Comparison of ENCODE assay signal across 8 cellular contexts in genomic region chr15:85543741-85544155, GRCh38.
DNase-seq lines count a peak whose midpoint lies in the region; ATAC-seq, FAIRE-seq and TF ChIP-seq lines count a peak whose summit lies in the region.

No MANE protein-coding gene starts in this region.

- H3K9me3 ChIP-seq in ascending aorta (no peaks in the 10 kb centered on the region), lower lobe of right lung (no peaks in the 10 kb centered on the region), upper lobe of left lung (no peaks in the 10 kb centered on the region), Caco-2 (no peaks in the 10 kb centered on the region)

- CTCF ChIA-PET in Caco-2 (lab: Charles Lee) = interaction anchor here (0.7 kb wide), 1 partner anchor 46 kb away, joined by 3 read pairs; no protein-coding TSS in a partner anchor

- peak in 2 of 4 donors; percentile 6 to 34 for TF ChIP-seq EP300 in upper lobe of left lung (IDR thresholded peaks at IDR 0.05)

- peaks cover 26% of the 10 kb centered on the region for H3K4me1 Mint-ChIP-seq in Caco-2 (ENCODE audit: low read depth, unreplicated experiment)

- TF ChIP-seq CTCF in ascending aorta (IDR thresholded peaks at IDR 0.05) = peak in 1 of 3 experiments; percentile 14
- peak; percentile 32 for TF ChIP-seq CTCF in lower lobe of right lung (IDR thresholded peaks at IDR 0.05)
- TF ChIP-seq CTCF in upper lobe of left lung (IDR thresholded peaks at IDR 0.05) = peak; percentile 29 to 65 (median 38)
- no peak for TF ChIP-seq CTCF in Caco-2 (IDR thresholded peaks at IDR 0.05; ENCODE audit: insufficient read depth in 1 of 2, low read depth in 1 of 2, low read length in 1 of 2, severe bottlenecking in 1 of 2, unreplicated experiment in 1 of 2)

- H3K27me3 Mint-ChIP-seq in Caco-2 (ENCODE audit: insufficient read depth, unreplicated experiment) = no peaks in the 10 kb centered on the region

- 9 to 14% methylated on average over 15 of the region's 15 CpGs for whole genome bisulfite sequencing in upper lobe of left lung, 2 donors

- H3K27ac ChIP-seq in ascending aorta = no peak overlapping the region
- H3K27ac ChIP-seq in lower lobe of right lung = peak overlapping the region; percentile 78
- peak overlapping the region; percentile 76 to 87 (median 84) for H3K27ac ChIP-seq in upper lobe of left lung

- H3K36me3 ChIP-seq in ascending aorta = no peaks in the 10 kb centered on the region
- no peaks in the 10 kb centered on the region for H3K36me3 ChIP-seq in lower lobe of right lung
- H3K36me3 ChIP-seq in upper lobe of left lung = no peaks in the 10 kb centered on the region
- peaks cover 1% of the 10 kb centered on the region; the same call in 1 of the 2 replicates for H3K36me3 ChIP-seq in Caco-2 (ENCODE audit: control insufficient read depth, insufficient read depth, low read length)

- no peak for DNase-seq in GM19239 (ENCODE audit: insufficient read length, low spot score)
- DNase-seq in NCI-H748 (lab: John Stamatoyannopoulos, UW; ENCODE audit: unreplicated experiment) = peak; percentile 95
- DNase-seq in ascending aorta (ENCODE audit: low spot score in 2 of 2) = peak; percentile 41 to 80
- DNase-seq in lower lobe of right lung = peak; percentile 90
- DNase-seq in upper lobe of left lung = peak; percentile 34 to 97
- no peak for DNase-seq in GDM1 (lab: John Stamatoyannopoulos, UW)
- no peak for DNase-seq in Caco-2
- no peak for DNase-seq in EL

- peak; percentile 77 to 90 for ATAC-seq in lower lobe of right lung
- ATAC-seq in upper lobe of left lung (ENCODE audit: low FRiP score in 2 of 2) = peak; percentile 76 to 91

- H3K27me3 ChIP-seq in ascending aorta = no peaks in the 10 kb centered on the region
- no peaks in the 10 kb centered on the region for H3K27me3 ChIP-seq in lower lobe of right lung (ENCODE audit: low read depth)
- H3K27me3 ChIP-seq in upper lobe of left lung = no peaks in the 10 kb centered on the region
- H3K27me3 ChIP-seq in Caco-2 (replicated peaks; ENCODE audit: control insufficient read depth, insufficient read depth, low read length) = no peaks in the 10 kb centered on the region

- BruUV-seq in Caco-2 (replicated peaks; lab: Mats Ljungman, UMichigan) = no TSS peak

- H3K27ac Mint-ChIP-seq in Caco-2 (ENCODE audit: unreplicated experiment) = no peak overlapping the region

- FAIRE-seq in GM19239 (lab: Jason Lieb, UNC) = peak; percentile 61

- H3K36me3 Mint-ChIP-seq in Caco-2 (ENCODE audit: insufficient read depth, unreplicated experiment) = peaks cover 18% of the 10 kb centered on the region

- peak in 3 of 4 donors; percentile 34 to 93 (median 65) for TF ChIP-seq POLR2A in upper lobe of left lung (IDR thresholded peaks at IDR 0.05)

- H3K4me3 ChIP-seq in ascending aorta (no peak overlapping the region), lower lobe of right lung (peak overlapping the region; percentile 43), upper lobe of left lung (peak overlapping the region in 3 of 4 donors; percentile 35 to 42 (median 42)), Caco-2 (ENCODE audit: low read depth, low read length) (no peak overlapping the region)

- intact Hi-C loops in ascending aorta (cut with DNase I) = no loop called here
- intact Hi-C loops in lower lobe of right lung (cut with DNase I) = no loop called here
- intact Hi-C loops in Caco-2 (cut with micrococcal nuclease; ENCODE audit: unreplicated experiment) = no loop called here

- no peak overlapping the region for H3K4me3 Mint-ChIP-seq in Caco-2 (ENCODE audit: unreplicated experiment)

- no peaks in the 10 kb centered on the region for H3K9me3 Mint-ChIP-seq in Caco-2 (ENCODE audit: unreplicated experiment)

- H3K4me1 ChIP-seq in ascending aorta = peaks cover 0 to 12% of the 10 kb centered on the region in 2 donors
- peaks cover 81% of the 10 kb centered on the region for H3K4me1 ChIP-seq in lower lobe of right lung
- H3K4me1 ChIP-seq in upper lobe of left lung = peaks cover 51 to 58% (median 55%) of the 10 kb centered on the region in 4 donors
- H3K4me1 ChIP-seq in Caco-2 = no peaks in the 10 kb centered on the region; the same call in none of the 2 replicates

- POLR2A ChIA-PET in Caco-2 (lab: Charles Lee) = no interaction called here

Comparison
In these comparisons a context has a peak if more than half of its experiments do, and no peak if none do; other contexts are left out.
1. DNase-seq: peak in NCI-H748 (single experiment), ascending aorta (2 of 2), lower lobe of right lung (single experiment) and upper lobe of left lung (2 of 2); none in GM19239 (single experiment), GDM1 (single experiment), Caco-2 (0 of 2) and EL (single experiment).
2. H3K27ac ChIP-seq: peak in lower lobe of right lung (single experiment) and upper lobe of left lung (4 of 4); none in ascending aorta (0 of 2).
3. H3K4me3 ChIP-seq: peak in lower lobe of right lung (single experiment) and upper lobe of left lung (3 of 4); none in ascending aorta (0 of 2) and Caco-2 (single experiment).
4. CTCF ChIP-seq: peak in lower lobe of right lung (single experiment) and upper lobe of left lung (6 of 6); none in Caco-2 (0 of 2).